In the genomic region with DNA sequence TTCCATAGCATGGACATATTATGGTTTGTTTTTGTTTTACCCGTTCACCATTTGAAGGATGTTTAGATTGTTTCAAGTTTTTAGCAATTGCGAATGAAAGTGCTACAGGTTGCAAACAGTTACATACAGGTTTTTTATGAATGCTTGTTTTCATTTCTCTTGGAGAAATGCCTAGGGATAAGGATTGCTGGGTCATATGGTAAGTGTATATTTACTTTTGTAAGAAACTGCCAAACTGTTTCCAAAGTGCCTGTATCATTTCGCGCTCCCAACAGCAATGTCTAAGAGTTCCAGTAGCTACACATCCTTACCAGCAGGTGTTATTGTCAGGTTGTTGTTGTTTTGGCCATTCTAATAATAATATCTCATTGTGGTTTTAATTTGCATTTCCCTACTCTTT, we compare ENCODE assay signal across 25 cellular contexts.
"Had no signal": no experiment of that assay in that cellular context is flagged by ENCODE, and none has a peak within 500 bp of the region (broad histone marks: within the 10 kb centered on the region; RNA-seq: fewer than 3 reads in every experiment).

No MANE protein-coding gene starts in this region.

- ATAC-seq: naive thymus-derived CD4-positive, alpha-beta T cell; natural killer cell treated with Interleukin-12 subunit alpha and Interleukin-12 subunit beta and Interleukin-15 and Interleukin-18, amount 100 ng/mL, for 72 hours; psoas muscle; right lobe of liver; stimulated activated memory B cell treated with anti-CD40 and anti-IgM and Interleukin-4, amounts not matched to agents 10 μg/mL and 1 μg/mL and 100 μg/mL, for 72 hours; stimulated activated naive CD8-positive, alpha-beta T cell treated with anti-CD3 and anti-CD28 coated beads, Interleukin-15, amount 100 ng/mL, for 72 hours; upper lobe of right lung had no signal

- H3K4me3 Mint-ChIP-seq: mesothelial cell of epicardium; naive thymus-derived CD4-positive, alpha-beta T cell; natural killer cell treated with Interleukin-12 subunit alpha and Interleukin-12 subunit beta and Interleukin-15 and Interleukin-18, amount 100 ng/mL, for 72 hours; neural crest cell; stimulated activated memory B cell treated with anti-CD40 and anti-IgM and Interleukin-4, amounts not matched to agents 10 μg/mL and 1 μg/mL and 100 μg/mL, for 72 hours; stimulated activated naive CD8-positive, alpha-beta T cell treated with anti-CD3 and anti-CD28 coated beads, Interleukin-15, amount 100 ng/mL, for 72 hours had no signal

- H3K9me3 Mint-ChIP-seq: natural killer cell treated with Interleukin-12 subunit alpha and Interleukin-12 subunit beta and Interleukin-15 and Interleukin-18, amount 100 ng/mL, for 72 hours; neural crest cell; stimulated activated memory B cell treated with anti-CD40 and anti-IgM and Interleukin-4, amounts not matched to agents 10 μg/mL and 1 μg/mL and 100 μg/mL, for 72 hours; stimulated activated naive CD8-positive, alpha-beta T cell treated with anti-CD3 and anti-CD28 coated beads, Interleukin-15, amount 100 ng/mL, for 72 hours had no signal

- DNase-seq: hippocampal formation; kidney glomerular epithelial cell; left ventricle myocardium inferior; mesendoderm; naive thymus-derived CD4-positive, alpha-beta T cell; nucleus accumbens; psoas muscle; right lobe of liver; stimulated activated CD4-positive, alpha-beta T cell treated with anti-CD3 and anti-CD28 coated beads, Interleukin-1b, Interleukin-23, amount 100 ng/mL, for 48 hours; stimulated activated CD4-positive, alpha-beta T cell treated with anti-CD3 and anti-CD28 coated beads, Interleukin-2, amount 100 ng/mL, for 48 hours; stimulated activated CD4-positive, alpha-beta T cell treated with anti-CD3 and anti-CD28 coated beads, Interleukin-4, amount 100 ng/mL, for 4 hours; stimulated activated CD8-positive, alpha-beta memory T cell treated with anti-CD3 and anti-CD28 coated beads, Interleukin-4, amount 100 ng/mL, for 48 hours; stimulated activated naive CD4-positive, alpha-beta T cell treated with Interleukin-2 at 50 U/mL for 16 hours; stimulated activated naive CD8-positive, alpha-beta T cell treated with anti-CD3 and anti-CD28 coated beads, Interleukin-15, amount 100 ng/mL, for 72 hours; tibial artery; trophoblast cell; upper lobe of right lung had no signal

- H3K27me3 Mint-ChIP-seq: naive thymus-derived CD4-positive, alpha-beta T cell; natural killer cell treated with Interleukin-12 subunit alpha and Interleukin-12 subunit beta and Interleukin-15 and Interleukin-18, amount 100 ng/mL, for 72 hours; stimulated activated memory B cell treated with anti-CD40 and anti-IgM and Interleukin-4, amounts not matched to agents 10 μg/mL and 1 μg/mL and 100 μg/mL, for 72 hours; stimulated activated naive CD8-positive, alpha-beta T cell treated with anti-CD3 and anti-CD28 coated beads, Interleukin-15, amount 100 ng/mL, for 72 hours had no signal

- H3K4me3 ChIP-seq: left ventricle myocardium inferior, lung, psoas muscle, right lobe of liver, smooth muscle cell, thoracic aorta, tibial artery, upper lobe of right lung had no signal

- H3K27ac Mint-ChIP-seq: mesothelial cell of epicardium; naive thymus-derived CD4-positive, alpha-beta T cell; natural killer cell treated with Interleukin-12 subunit alpha and Interleukin-12 subunit beta and Interleukin-15 and Interleukin-18, amount 100 ng/mL, for 72 hours; stimulated activated memory B cell treated with anti-CD40 and anti-IgM and Interleukin-4, amounts not matched to agents 10 μg/mL and 1 μg/mL and 100 μg/mL, for 72 hours; stimulated activated naive CD8-positive, alpha-beta T cell treated with anti-CD3 and anti-CD28 coated beads, Interleukin-15, amount 100 ng/mL, for 72 hours had no signal

- H3K9me3 ChIP-seq: left ventricle myocardium inferior, psoas muscle, right lobe of liver, thoracic aorta, tibial artery, upper lobe of right lung had no signal

- H3K36me3 ChIP-seq: thoracic aorta had no signal

- H3K36me3 Mint-ChIP-seq: natural killer cell treated with Interleukin-12 subunit alpha and Interleukin-12 subunit beta and Interleukin-15 and Interleukin-18, amount 100 ng/mL, for 72 hours had no signal

- H3K27ac ChIP-seq: left ventricle myocardium inferior, parathyroid adenoma, psoas muscle, right lobe of liver, thoracic aorta, tibial artery, upper lobe of right lung had no signal

- H3K4me1 ChIP-seq: left ventricle myocardium inferior, parathyroid adenoma, psoas muscle, right lobe of liver, tibial artery, upper lobe of right lung had no signal

- H3K4me1 Mint-ChIP-seq: mesothelial cell of epicardium; naive thymus-derived CD4-positive, alpha-beta T cell; stimulated activated memory B cell treated with anti-CD40 and anti-IgM and Interleukin-4, amounts not matched to agents 10 μg/mL and 1 μg/mL and 100 μg/mL, for 72 hours; stimulated activated naive CD8-positive, alpha-beta T cell treated with anti-CD3 and anti-CD28 coated beads, Interleukin-15, amount 100 ng/mL, for 72 hours had no signal
